Comparison of ENCODE assay signal across 20 cellular contexts in the genomic region with DNA sequence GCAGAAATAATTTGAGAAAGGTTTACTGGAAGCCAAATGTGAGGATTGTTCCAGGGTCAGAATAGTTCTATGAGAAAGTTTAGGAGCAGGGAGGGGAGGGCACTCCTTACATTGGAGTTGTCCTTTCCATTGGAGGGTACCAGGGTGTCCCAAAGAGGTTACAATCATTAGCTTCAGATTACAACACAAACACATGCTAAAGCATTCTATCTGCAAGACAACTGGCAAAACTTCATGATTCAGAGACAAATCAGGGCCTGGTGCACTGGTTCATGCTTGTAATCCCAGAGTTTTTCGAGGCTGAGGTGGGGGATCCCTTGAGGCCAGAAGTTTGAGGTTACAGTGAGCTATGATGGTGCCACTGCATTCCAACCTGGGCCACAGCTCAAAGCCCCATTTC.
"Had no signal": no experiment of that assay in that cellular context is flagged by ENCODE, and none has a peak within 500 bp of the region (broad histone marks: within the 10 kb centered on the region; RNA-seq: fewer than 3 reads in every experiment).

No MANE protein-coding gene starts in this region.

- H3K4me1 ChIP-seq: SJSA1 had no signal

- ATAC-seq: K562 had no signal

- H3K27ac ChIP-seq: HL-60, KMS-11, SJSA1, SK-N-MC had no signal

- H3K36me3 ChIP-seq: SJSA1 had no signal

- H3K4me2 ChIP-seq: KMS-11 had no signal

- H3K9me3 ChIP-seq: SJSA1 had no signal

- DNase-seq: Kasumi-1, MM.1S, NCI-H1092 treated with DMSO at 0.1 percent for 48 hours, NCI-H1436, NCI-H187, NCI-H2029, NCI-H2081 treated with DMSO at 0.1 percent for 48 hours, NCI-H2171, NCI-H510A, NCI-H524 treated with DMSO at 0.1 percent for 48 hours, NCI-H69, NCI-H774, Right ventricle myocardium superior, RPMI8226, SIG-M5 had no signal

- H3K4me3 ChIP-seq: K562, SJSA1, SK-N-MC had no signal
